In the genomic region with DNA sequence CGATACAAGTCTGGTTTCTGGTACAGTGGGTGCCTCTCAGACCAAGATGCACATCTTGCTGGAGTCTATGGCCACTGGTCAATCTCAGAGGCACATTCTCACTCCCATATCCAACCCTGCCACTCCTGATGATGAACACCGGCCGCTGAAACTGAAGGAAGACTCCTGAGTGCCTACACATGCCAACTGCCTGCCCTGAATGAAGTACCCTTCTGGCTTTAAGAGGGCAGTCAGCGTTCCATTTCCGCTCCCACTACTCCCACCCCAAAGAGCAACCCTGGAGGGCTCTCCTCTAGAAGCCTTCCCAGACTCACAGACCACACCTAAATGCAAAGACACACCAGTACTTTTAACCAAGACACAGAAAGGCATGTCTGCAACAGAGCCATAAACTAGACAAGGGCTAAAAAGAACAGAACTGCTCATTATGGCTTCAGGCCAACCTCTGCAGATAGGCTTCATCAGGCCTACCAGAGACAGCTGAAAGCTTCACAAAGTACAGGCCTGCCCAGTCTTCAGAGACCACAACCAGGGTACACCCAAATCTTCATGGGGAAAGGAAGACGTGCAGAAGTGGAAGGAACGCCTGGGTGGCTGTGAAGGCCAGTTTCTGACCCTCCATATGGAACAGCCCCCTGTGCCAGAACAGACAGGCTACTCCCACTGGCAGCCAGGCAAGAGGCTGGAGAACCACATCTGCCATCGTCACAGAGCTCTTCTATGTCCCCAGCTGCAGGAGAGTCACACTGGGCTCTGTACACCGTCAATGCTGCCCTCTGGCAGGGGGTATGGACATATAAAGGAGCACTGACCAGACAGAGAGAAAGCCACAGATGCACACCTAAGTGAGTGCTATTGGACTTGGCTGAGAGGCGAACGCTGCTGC, we compare ENCODE assay signal across 13 cellular contexts. TPM values are rescaled to one million over a fixed set of nuclear protein-coding genes. Genes with fewer than 3 reads are reported as not detected.
DNase-seq lines count a peak whose midpoint lies in the region; ATAC-seq, FAIRE-seq and TF ChIP-seq lines count a peak whose summit lies in the region.
"Had no signal": no experiment of that assay in that cellular context is flagged by ENCODE, and none has a peak within 500 bp of the region (broad histone marks: within the 10 kb centered on the region; RNA-seq: fewer than 3 reads in every experiment).

No MANE protein-coding gene starts in this region.

- no peaks in the 10 kb centered on the region for H3K9me3 ChIP-seq in RWPE2 (ENCODE audit: severe bottlenecking)
- H3K9me3 ChIP-seq: suprapubic skin had no signal

- H3K36me3 ChIP-seq in RWPE2 (ENCODE audit: low read depth) = peaks cover 45% of the 10 kb centered on the region
- H3K36me3 ChIP-seq: suprapubic skin had no signal

- DNase-seq in RWPE2 (ENCODE audit: low spot score) = peak; percentile 54
- no peak for DNase-seq in endothelial cell (ENCODE audit: low spot score)
- DNase-seq in mesothelial cell of epicardium (ENCODE audit: low spot score in 2 of 2, unreplicated experiment in 2 of 2) = no peak
- DNase-seq in stimulated activated naive B cell treated with anti-CD40 and anti-IgM and Interleukin-4, amounts not matched to agents 10 μg/mL and 1 μg/mL and 100 μg/mL, for 72 hours = no peak
- no peak for DNase-seq in RCC 7860 (ENCODE audit: low spot score)
- DNase-seq in GM20000 (ENCODE audit: low spot score) = no peak
- DNase-seq in GM19238 (ENCODE audit: insufficient read length, low spot score) = no peak
- DNase-seq: DND-41; NCI-H2029; stimulated activated CD4-positive, alpha-beta T cell treated with anti-CD3 and anti-CD28 coated beads, Interleukin-4, amount 100 ng/mL, for 1 hour; WERI-Rb-1 had no signal

- no peak for FAIRE-seq in RCC 7860 (lab: Jason Lieb, UNC)

- peaks cover 12% of the 10 kb centered on the region for H3K4me1 ChIP-seq in RWPE2 (ENCODE audit: insufficient read depth, poor library complexity, severe bottlenecking)

- H3K27me3 ChIP-seq in RWPE2 (ENCODE audit: insufficient read depth, poor library complexity, severe bottlenecking) = no peaks in the 10 kb centered on the region
- H3K27me3 ChIP-seq: suprapubic skin had no signal

- H3K4me3 Mint-ChIP-seq in endothelial cell (ENCODE audit: unreplicated experiment) (peak overlapping the region; percentile 35), mesothelial cell of epicardium (peak overlapping the region; percentile 24)
- no peak overlapping the region for H3K4me3 Mint-ChIP-seq in stimulated activated naive B cell treated with anti-CD40 and anti-IgM and Interleukin-4, amounts not matched to agents 10 μg/mL and 1 μg/mL and 100 μg/mL, for 72 hours

- TF ChIP-seq CTCF in RWPE2 (IDR thresholded peaks at IDR 0.05; ENCODE audit: poor library complexity, severe bottlenecking) (no peak), endothelial cell (IDR thresholded peaks at IDR 0.05; ENCODE audit: unreplicated experiment) (no peak), mesothelial cell of epicardium (IDR thresholded peaks at IDR 0.05; ENCODE audit: unreplicated experiment) (no peak), GM20000 (IDR thresholded peaks at IDR 0.05; ENCODE audit: extremely low read depth, missing control alignments) (no peak)

- no peak overlapping the region for H3K27ac ChIP-seq in RWPE2 (ENCODE audit: poor library complexity, severe bottlenecking)
- H3K27ac ChIP-seq: suprapubic skin, WERI-Rb-1 had no signal

- H3K27ac Mint-ChIP-seq in endothelial cell (ENCODE audit: unreplicated experiment) (no peak overlapping the region), mesothelial cell of epicardium (peak overlapping the region; percentile 66)
- H3K27ac Mint-ChIP-seq in stimulated activated naive B cell treated with anti-CD40 and anti-IgM and Interleukin-4, amounts not matched to agents 10 μg/mL and 1 μg/mL and 100 μg/mL, for 72 hours = peak overlapping the region; percentile 33

- H3K4me3 ChIP-seq in RWPE2 (ENCODE audit: severe bottlenecking) = no peak overlapping the region
- H3K4me3 ChIP-seq: suprapubic skin had no signal

- ATAC-seq in RWPE2 (ENCODE audit: low read depth) = no peak
- no peak for ATAC-seq in stimulated activated naive B cell treated with anti-CD40 and anti-IgM and Interleukin-4, amounts not matched to agents 10 μg/mL and 1 μg/mL and 100 μg/mL, for 72 hours (replicated peaks)
- no peak for ATAC-seq in GM19351 (IDR thresholded peaks at IDR 0.05; ENCODE audit: unreplicated experiment)

- H3K4me1 Mint-ChIP-seq in endothelial cell (ENCODE audit: unreplicated experiment) = peaks cover 61% of the 10 kb centered on the region
- H3K4me1 Mint-ChIP-seq in mesothelial cell of epicardium = peaks cover 51% of the 10 kb centered on the region
- H3K4me1 Mint-ChIP-seq in stimulated activated naive B cell treated with anti-CD40 and anti-IgM and Interleukin-4, amounts not matched to agents 10 μg/mL and 1 μg/mL and 100 μg/mL, for 72 hours = peaks cover 68 to 95% of the 10 kb centered on the region in 2 donors

- H3K9me3 Mint-ChIP-seq in endothelial cell (ENCODE audit: unreplicated experiment) = no peaks in the 10 kb centered on the region
- H3K9me3 Mint-ChIP-seq in mesothelial cell of epicardium = no peaks in the 10 kb centered on the region
- H3K9me3 Mint-ChIP-seq in stimulated activated naive B cell treated with anti-CD40 and anti-IgM and Interleukin-4, amounts not matched to agents 10 μg/mL and 1 μg/mL and 100 μg/mL, for 72 hours = no peaks in the 10 kb centered on the region

- peaks cover 2% of the 10 kb centered on the region for H3K27me3 Mint-ChIP-seq in endothelial cell (ENCODE audit: unreplicated experiment)
- no peaks in the 10 kb centered on the region for H3K27me3 Mint-ChIP-seq in mesothelial cell of epicardium (ENCODE audit: low read depth)
- H3K27me3 Mint-ChIP-seq in stimulated activated naive B cell treated with anti-CD40 and anti-IgM and Interleukin-4, amounts not matched to agents 10 μg/mL and 1 μg/mL and 100 μg/mL, for 72 hours = no peaks in the 10 kb centered on the region

- H3K36me3 Mint-ChIP-seq in endothelial cell (ENCODE audit: low read depth, unreplicated experiment) (peaks cover 24% of the 10 kb centered on the region), mesothelial cell of epicardium (no peaks in the 10 kb centered on the region)
- H3K36me3 Mint-ChIP-seq in stimulated activated naive B cell treated with anti-CD40 and anti-IgM and Interleukin-4, amounts not matched to agents 10 μg/mL and 1 μg/mL and 100 μg/mL, for 72 hours = peaks cover 39 to 63% of the 10 kb centered on the region in 2 donors

RNA-seq across cellular contexts. Expression of gene ANP32A, which starts 14.2 kb away (rescaled TPM):
- 248 TPM for total RNA-seq in endothelial cell (ENCODE audit: unreplicated experiment)
- 179 to 188 TPM (median 183 TPM) in 3 replicates for total RNA-seq in mesothelial cell of epicardium

Comparison
In these comparisons a context has a peak if more than half of its experiments do, and no peak if none do; other contexts are left out.
1. H3K4me3 Mint-ChIP-seq: peak in endothelial cell (single experiment) and mesothelial cell of epicardium (single experiment); none in stimulated activated naive B cell treated with anti-CD40 and anti-IgM and Interleukin-4, amounts not matched to agents 10 μg/mL and 1 μg/mL and 100 μg/mL, for 72 hours (0 of 2).